8 cellular contexts compared by ENCODE assay signal in genomic region chr20:3819413-3820047, GRCh38. TPM values are rescaled to one million over a fixed set of nuclear protein-coding genes. Genes with fewer than 3 reads are reported as not detected.
DNase-seq lines count a peak whose midpoint lies in the region; ATAC-seq, FAIRE-seq and TF ChIP-seq lines count a peak whose summit lies in the region.

No MANE protein-coding gene starts in this region.

- CTCF ChIA-PET in activated naive CD4-positive, alpha-beta T cell treated with anti-CD3 and anti-CD28 coated beads for 36 hours (lab: Charles Lee): interaction anchor here (0.6 to 5.3 kb wide), 12 partner anchors 8 to 66 kb away, joined by 3 to 58 read pairs (median 7); partner anchors contain the start of genes CDC25B and CENPB
- CTCF ChIA-PET in K562 (lab: Yijun Ruan, JAX; ENCODE audit: low intra/inter-chr PET ratio): interaction anchor here (0.6 to 1.9 kb wide), 2 partner anchors 32 to 192 kb away, joined by 3 to 12 read pairs; partner anchors contain the start of gene CENPB

- H3K4me3 ChIP-seq in K562 (peak overlapping the region; percentile 82), lower lobe of right lung (peak overlapping the region; percentile 78)

- peaks cover 21% of the 10 kb centered on the region; the same call in 2 of the 3 replicates for H3K36me3 ChIP-seq in K562 (ENCODE audit: control insufficient read depth, insufficient read depth, low read length)
- peaks cover 28% of the 10 kb centered on the region for H3K36me3 ChIP-seq in lower lobe of right lung

- H3K4me1 ChIP-seq in K562 (replicated peaks in 1 of 2; ENCODE audit: control insufficient read depth in 2 of 2, insufficient read depth in 2 of 2, low read length in 2 of 2) (peaks cover 18 to 29% of the 10 kb centered on the region in 2 experiments), lower lobe of right lung (peaks cover 27% of the 10 kb centered on the region)

- no peaks in the 10 kb centered on the region for H4K20me1 ChIP-seq in K562 (replicated peaks; ENCODE audit: control insufficient read depth, insufficient read depth, low read length)

- no peaks in the 10 kb centered on the region for H3K9me3 Mint-ChIP-seq in activated naive CD4-positive, alpha-beta T cell treated with anti-CD3 and anti-CD28 coated beads for 36 hours
- H3K9me3 Mint-ChIP-seq in type B pancreatic cell: no peaks in the 10 kb centered on the region

- H3K9me3 ChIP-seq in K562 (replicated peaks; ENCODE audit: control insufficient read depth, insufficient read depth, low read depth, low read length): no peaks in the 10 kb centered on the region
- no peaks in the 10 kb centered on the region for H3K9me3 ChIP-seq in lower lobe of right lung

- no peaks in the 10 kb centered on the region for H3K27me3 Mint-ChIP-seq in activated naive CD4-positive, alpha-beta T cell treated with anti-CD3 and anti-CD28 coated beads for 36 hours (ENCODE audit: low read depth)
- H3K27me3 Mint-ChIP-seq in type B pancreatic cell: peaks cover 6% of the 10 kb centered on the region

- no peaks in the 10 kb centered on the region for H3K9me1 ChIP-seq in K562 (ENCODE audit: control insufficient read depth, insufficient read depth, low read length)

- WGBS in K562 (ENCODE audit: insufficient coverage, low coverage, missing lambda C conversion rate): 45% methylated on average over 16 of the region's 20 CpGs

- intact Hi-C loops in activated naive CD4-positive, alpha-beta T cell treated with anti-CD3 and anti-CD28 coated beads for 36 hours (cut with micrococcal nuclease): loop anchor here (1.0 to 2.0 kb wide), 8 partner anchors 8 to 266 kb away; partner anchors contain the start of genes ADISSP, CDC25B, CENPB and MAVS
- intact Hi-C loops in K562 (cut with micrococcal nuclease): loop anchor here (2.0 kb wide), 2 partner anchors 27 to 33 kb away; partner anchors contain the start of genes CENPB and MAVS
- intact Hi-C loops in lower lobe of right lung (cut with DNase I): no loop called here

- peak overlapping the region; percentile 98 for H3K9ac ChIP-seq in K562 (ENCODE audit: insufficient read depth in 1 of 2, low read depth in 2 of 2, low read length in 2 of 2)

- no peak for TF ChIP-seq POLR2A in K562 (conservative IDR thresholded peaks at IDR 0.05)

- peak overlapping the region; percentile 94 for H3K27ac Mint-ChIP-seq in activated naive CD4-positive, alpha-beta T cell treated with anti-CD3 and anti-CD28 coated beads for 36 hours
- H3K27ac Mint-ChIP-seq in type B pancreatic cell: peak overlapping the region; percentile 98

- BruUV-seq in K562 (replicated peaks; lab: Mats Ljungman, UMichigan): no TSS peak

- ATAC-seq in K562 (no peak), lower lobe of right lung (no peak), HG02981 (IDR thresholded peaks at IDR 0.05; ENCODE audit: unreplicated experiment) (no peak)

- POLR2A ChIA-PET in K562 (lab: Yijun Ruan, JAX): interaction anchor here (0.6 to 2.4 kb wide), 9 partner anchors 12 to 66 kb away, joined by 3 to 13 read pairs (median 4); partner anchors contain the start of gene SPEF1

- in situ Hi-C loops in K562 (cut with MboI): no loop called here

- peak overlapping the region; percentile 69 for H2AFZ ChIP-seq in K562 (ENCODE audit: low read depth, low read length)

- peak overlapping the region; percentile 85 for H3K4me3 Mint-ChIP-seq in activated naive CD4-positive, alpha-beta T cell treated with anti-CD3 and anti-CD28 coated beads for 36 hours
- H3K4me3 Mint-ChIP-seq in type B pancreatic cell: peak overlapping the region; percentile 82

- H3K27me3 ChIP-seq in K562 (ENCODE audit: control insufficient read depth in 2 of 2, insufficient read depth in 2 of 2, low read length in 2 of 2) (no peaks in the 10 kb centered on the region), lower lobe of right lung (ENCODE audit: low read depth) (no peaks in the 10 kb centered on the region)

- FAIRE-seq in K562 (lab: Jason Lieb, UNC): no peak

- peak overlapping the region; percentile 48 for H3K4me2 ChIP-seq in K562 (ENCODE audit: insufficient read depth, low read length)

- H3K4me1 Mint-ChIP-seq in activated naive CD4-positive, alpha-beta T cell treated with anti-CD3 and anti-CD28 coated beads for 36 hours (ENCODE audit: low read depth): peaks cover 42% of the 10 kb centered on the region
- H3K4me1 Mint-ChIP-seq in type B pancreatic cell (ENCODE audit: unreplicated experiment): peaks cover 8% of the 10 kb centered on the region

- no peak for TF ChIP-seq EP300 in K562 (IDR thresholded peaks at IDR 0.05; ENCODE audit: low read length)

- no peak for DNase-seq in activated naive CD4-positive, alpha-beta T cell treated with anti-CD3 and anti-CD28 coated beads for 36 hours
- no peak for DNase-seq in activated naive CD4-positive, alpha-beta T cell treated with Interleukin-2 at 50 U/mL for 16 hours
- DNase-seq in K562 (ENCODE audit: extremely low read depth in 1 of 4, low spot score in 3 of 4) (peak in 1 of 4 experiments; percentile 11), lower lobe of right lung (peak; percentile 50), type B pancreatic cell (ENCODE audit: extremely low spot score, unreplicated experiment) (no peak), A172 (ENCODE audit: low spot score) (no peak), MV-4-11 (lab: John Stamatoyannopoulos, UW) (no peak)

- peak overlapping the region; percentile 100 for H3K27ac ChIP-seq in K562 (ENCODE audit: extremely low read depth, low read depth, low read length)
- H3K27ac ChIP-seq in lower lobe of right lung: peak overlapping the region; percentile 98

- H3K36me3 Mint-ChIP-seq in activated naive CD4-positive, alpha-beta T cell treated with anti-CD3 and anti-CD28 coated beads for 36 hours (ENCODE audit: low read depth): no peaks in the 10 kb centered on the region
- no peaks in the 10 kb centered on the region for H3K36me3 Mint-ChIP-seq in type B pancreatic cell

- TF ChIP-seq CTCF in K562 (IDR thresholded peaks at IDR 0.05 in 2 of 3, conservative IDR thresholded peaks at IDR 0.05 in 1 of 3; ENCODE audit: insufficient read depth in 2 of 3, low read depth in 1 of 3, low read length in 3 of 3) (no peak), lower lobe of right lung (IDR thresholded peaks at IDR 0.05) (no peak), type B pancreatic cell (conservative IDR thresholded peaks at IDR 0.05) (no peak)

- TF ChIP-seq RAD21 in K562 (CRISPR knock-in tag; conservative IDR thresholded peaks at IDR 0.05 in 1 of 2, IDR thresholded peaks at IDR 0.05 in 1 of 2): no peak

- peaks cover 13% of the 10 kb centered on the region; the same call in 1 of the 3 replicates for H3K79me2 ChIP-seq in K562 (ENCODE audit: control insufficient read depth, insufficient read depth, low read length)

RNA-seq across cellular contexts. Expression of gene AP5S1, which starts 0.8 kb away (rescaled TPM):
- total RNA-seq in activated naive CD4-positive, alpha-beta T cell treated with anti-CD3 and anti-CD28 coated beads for 36 hours: 1 to 10 TPM; 8.0 to 8.2 TPM
- 5.9 and 16.6 TPM in 2 replicates for total RNA-seq in K562 (2011; cell fraction: chromatin; rRNA removed; ENCODE audit: low replicate concordance)
- total RNA-seq in K562 (2011; cell fraction: nucleolus; rRNA removed): 13.9 and 14.5 TPM in 2 replicates
- total RNA-seq in K562 (2011; cell fraction: nucleoplasm; rRNA removed): 11.4 and 14.7 TPM in 2 replicates
- total RNA-seq in K562 (2014; rRNA removed) (8.8 and 12.4 TPM in 2 replicates), K562 (2014; rRNA removed; fragmentation: Illumina TruSeq; extraction: Trizol) (2.1 and 2.6 TPM in 2 replicates), K562 (2015; rRNA removed; fragmentation: Illumina TruSeq; extraction: Trizol) (5.6 and 5.7 TPM in 2 replicates), K562 (2021) (8.4 and 8.5 TPM in 2 replicates), lower lobe of right lung (11.1 TPM), type B pancreatic cell (ENCODE audit: low replicate concordance) (10.4 and 11.1 TPM in 2 replicates)
- polyA plus RNA-seq in K562 (2011; rRNA removed) (3.0 and 5.5 TPM in 2 replicates), K562 (2014; fragmentation: Illumina TruSeq; extraction: Trizol) (4.4 and 7.7 TPM in 2 replicates), K562 (2014; fragmentation: Nextera tagmentation; extraction: Ambion mirVana) (1 to 10 TPM; 3.0 to 3.1 TPM), K562 (2014; rRNA removed) (4.7 and 4.8 TPM in 2 replicates)
- polyA plus RNA-seq in K562 (2011; cell fraction: cytosol; rRNA removed): 5.5 and 8.1 TPM in 2 replicates
- polyA plus RNA-seq in K562 (2011; cell fraction: nucleus; rRNA removed): 4.9 TPM in 2 replicates
- polyA plus RNA-seq in K562 (2012): 7.3 and 8.8 TPM in 2 replicates
- 2.5 and 3.7 TPM in 2 replicates for polyA minus RNA-seq in K562 (2011; rRNA and poly(A)+ RNA removed)
- polyA minus RNA-seq in K562 (2011; cell fraction: cytosol; rRNA and poly(A)+ RNA removed): 6.5 and 8.3 TPM in 2 replicates
- polyA minus RNA-seq in K562 (2011; cell fraction: nucleus; rRNA and poly(A)+ RNA removed): 4.0 and 4.6 TPM in 2 replicates
- total RNA-seq in A172 (2014; rRNA removed; shearing (Covaris generic)): 22.6 and 27.7 TPM in 2 replicates

RNA-seq across cellular contexts. Expression of gene CDC25B, which starts 23.4 kb away (rescaled TPM):
- total RNA-seq in activated naive CD4-positive, alpha-beta T cell treated with anti-CD3 and anti-CD28 coated beads for 36 hours: 10 to 100 TPM; 94.8 to 97.7 TPM
- total RNA-seq in K562 (2011; cell fraction: chromatin; rRNA removed; ENCODE audit: low replicate concordance): 36.8 and 73.0 TPM in 2 replicates
- total RNA-seq in K562 (2011; cell fraction: nucleolus; rRNA removed): 29.3 and 39.4 TPM in 2 replicates
- 29.4 and 38.9 TPM in 2 replicates for total RNA-seq in K562 (2011; cell fraction: nucleoplasm; rRNA removed)
- total RNA-seq in K562 (2014; rRNA removed): 11.5 and 16.1 TPM in 2 replicates
- 5.9 and 7.2 TPM in 2 replicates for total RNA-seq in K562 (2014; rRNA removed; fragmentation: Illumina TruSeq; extraction: Trizol)
- 7.8 and 9.3 TPM in 2 replicates for total RNA-seq in K562 (2015; rRNA removed; fragmentation: Illumina TruSeq; extraction: Trizol)
- 31.4 and 35.7 TPM in 2 replicates for total RNA-seq in K562 (2021)
- 9.5 and 25.1 TPM in 2 replicates for polyA plus RNA-seq in K562 (2011; rRNA removed)
- 23.7 and 24.0 TPM in 2 replicates for polyA plus RNA-seq in K562 (2011; cell fraction: cytosol; rRNA removed)
- 72.5 and 91.0 TPM in 2 replicates for polyA plus RNA-seq in K562 (2011; cell fraction: nucleus; rRNA removed)
- 30.3 and 35.0 TPM in 2 replicates for polyA plus RNA-seq in K562 (2012)
- polyA plus RNA-seq in K562 (2014; fragmentation: Illumina TruSeq; extraction: Trizol): 25.8 and 30.6 TPM in 2 replicates
- 1 to 10 TPM; 2.3 to 3.1 TPM for polyA plus RNA-seq in K562 (2014; fragmentation: Nextera tagmentation; extraction: Ambion mirVana)
- polyA plus RNA-seq in K562 (2014; rRNA removed): 22.9 and 26.3 TPM in 2 replicates
- 8.0 and 11.6 TPM in 2 replicates for polyA minus RNA-seq in K562 (2011; rRNA and poly(A)+ RNA removed)
- 14.5 and 27.7 TPM in 2 replicates for polyA minus RNA-seq in K562 (2011; cell fraction: cytosol; rRNA and poly(A)+ RNA removed)
- 9.7 and 15.1 TPM in 2 replicates for polyA minus RNA-seq in K562 (2011; cell fraction: nucleus; rRNA and poly(A)+ RNA removed)
- 97.7 TPM for total RNA-seq in lower lobe of right lung
- 34.8 and 51.1 TPM in 2 replicates for total RNA-seq in type B pancreatic cell (ENCODE audit: low replicate concordance)
- total RNA-seq in A172 (2014; rRNA removed; shearing (Covaris generic)): 63.0 and 65.5 TPM in 2 replicates

RNA-seq across cellular contexts. Expression of gene MAVS, which starts 27.1 kb away (rescaled TPM):
- 10 to 100 TPM; 14.8 to 16.0 TPM for total RNA-seq in activated naive CD4-positive, alpha-beta T cell treated with anti-CD3 and anti-CD28 coated beads for 36 hours
- 23.5 and 38.9 TPM in 2 replicates for total RNA-seq in K562 (2011; cell fraction: chromatin; rRNA removed; ENCODE audit: low replicate concordance)
- total RNA-seq in K562 (2011; cell fraction: nucleolus; rRNA removed): 20.9 and 22.8 TPM in 2 replicates
- total RNA-seq in K562 (2011; cell fraction: nucleoplasm; rRNA removed): 25.7 and 37.2 TPM in 2 replicates
- total RNA-seq in K562 (2014; rRNA removed): 9.4 and 14.0 TPM in 2 replicates
- total RNA-seq in K562 (2014; rRNA removed; fragmentation: Illumina TruSeq; extraction: Trizol): 9.0 and 9.5 TPM in 2 replicates
- total RNA-seq in K562 (2015; rRNA removed; fragmentation: Illumina TruSeq; extraction: Trizol): 11.9 and 12.3 TPM in 2 replicates
- 19.2 and 22.0 TPM in 2 replicates for total RNA-seq in K562 (2021)
- polyA plus RNA-seq in K562 (2011; rRNA removed): 11.3 and 17.5 TPM in 2 replicates
- polyA plus RNA-seq in K562 (2011; cell fraction: cytosol; rRNA removed): 10.9 and 13.6 TPM in 2 replicates
- 21.7 and 22.6 TPM in 2 replicates for polyA plus RNA-seq in K562 (2011; cell fraction: nucleus; rRNA removed)
- polyA plus RNA-seq in K562 (2012): 12.3 and 15.3 TPM in 2 replicates
- polyA plus RNA-seq in K562 (2014; fragmentation: Illumina TruSeq; extraction: Trizol): 14.3 and 14.5 TPM in 2 replicates
- polyA plus RNA-seq in K562 (2014; fragmentation: Nextera tagmentation; extraction: Ambion mirVana): 1 to 10 TPM; 1.6 to 1.8 TPM
- 12.2 and 13.0 TPM in 2 replicates for polyA plus RNA-seq in K562 (2014; rRNA removed)
- 18.5 and 20.4 TPM in 2 replicates for polyA minus RNA-seq in K562 (2011; rRNA and poly(A)+ RNA removed)
- polyA minus RNA-seq in K562 (2011; cell fraction: cytosol; rRNA and poly(A)+ RNA removed): 13.2 and 15.6 TPM in 2 replicates
- 6.6 and 11.2 TPM in 2 replicates for polyA minus RNA-seq in K562 (2011; cell fraction: nucleus; rRNA and poly(A)+ RNA removed)
- 42.9 TPM for total RNA-seq in lower lobe of right lung
- total RNA-seq in type B pancreatic cell (ENCODE audit: low replicate concordance): 44.5 and 52.2 TPM in 2 replicates
- total RNA-seq in A172 (2014; rRNA removed; shearing (Covaris generic)): 18.6 and 23.9 TPM in 2 replicates

RNA-seq across cellular contexts. Expression of gene CENPB, which starts 33.0 kb away (rescaled TPM):
- total RNA-seq in activated naive CD4-positive, alpha-beta T cell treated with anti-CD3 and anti-CD28 coated beads for 36 hours: 10 to 100 TPM; 29.1 to 30.3 TPM
- 5.7 and 16.6 TPM in 2 replicates for total RNA-seq in K562 (2011; cell fraction: chromatin; rRNA removed; ENCODE audit: low replicate concordance)
- 24.5 and 25.4 TPM in 2 replicates for total RNA-seq in K562 (2011; cell fraction: nucleolus; rRNA removed)
- total RNA-seq in K562 (2011; cell fraction: nucleoplasm; rRNA removed): 11.9 and 14.2 TPM in 2 replicates
- total RNA-seq in K562 (2014; rRNA removed) (59.3 and 78.6 TPM in 2 replicates), K562 (2014; rRNA removed; fragmentation: Illumina TruSeq; extraction: Trizol) (11.4 and 15.0 TPM in 2 replicates), K562 (2015; rRNA removed; fragmentation: Illumina TruSeq; extraction: Trizol) (36.0 and 36.5 TPM in 2 replicates), K562 (2021) (61.7 and 70.8 TPM in 2 replicates), lower lobe of right lung (76.2 TPM), type B pancreatic cell (ENCODE audit: low replicate concordance) (63.2 and 68.7 TPM in 2 replicates)
- polyA plus RNA-seq in K562 (2011; rRNA removed) (12.7 and 14.7 TPM in 2 replicates), K562 (2014; fragmentation: Illumina TruSeq; extraction: Trizol) (24.9 and 30.8 TPM in 2 replicates), K562 (2014; fragmentation: Nextera tagmentation; extraction: Ambion mirVana) (under 1 TPM; 0.17 to 0.20 TPM), K562 (2014; rRNA removed) (26.1 and 28.9 TPM in 2 replicates)
- polyA plus RNA-seq in K562 (2011; cell fraction: cytosol; rRNA removed): 17.4 and 30.9 TPM in 2 replicates
- 9.2 and 12.8 TPM in 2 replicates for polyA plus RNA-seq in K562 (2011; cell fraction: nucleus; rRNA removed)
- 40.5 and 47.1 TPM in 2 replicates for polyA plus RNA-seq in K562 (2012)
- polyA minus RNA-seq in K562 (2011; rRNA and poly(A)+ RNA removed): 26.8 and 27.1 TPM in 2 replicates
- 27.7 and 39.7 TPM in 2 replicates for polyA minus RNA-seq in K562 (2011; cell fraction: cytosol; rRNA and poly(A)+ RNA removed)
- 8.3 and 14.2 TPM in 2 replicates for polyA minus RNA-seq in K562 (2011; cell fraction: nucleus; rRNA and poly(A)+ RNA removed)
- total RNA-seq in A172 (2014; rRNA removed; shearing (Covaris generic)): 94.1 and 129 TPM in 2 replicates

RNA-seq across cellular contexts. Expression of gene SPEF1, which starts 38.3 kb away (rescaled TPM):
- total RNA-seq in activated naive CD4-positive, alpha-beta T cell treated with anti-CD3 and anti-CD28 coated beads for 36 hours: not detected
- 0.23 TPM in 1 of 2 replicates, not detected in the other for total RNA-seq in K562 (2011; cell fraction: chromatin; rRNA removed; ENCODE audit: low replicate concordance)
- total RNA-seq in K562 (2011; cell fraction: nucleolus; rRNA removed): 0.26 TPM in 1 of 2 replicates, not detected in the other
- total RNA-seq in K562 (2011; cell fraction: nucleoplasm; rRNA removed): not detected in 2 replicates
- total RNA-seq in K562 (2014; rRNA removed): not detected in 2 replicates
- total RNA-seq in K562 (2014; rRNA removed; fragmentation: Illumina TruSeq; extraction: Trizol): not detected in 2 replicates
- not detected in 2 replicates for total RNA-seq in K562 (2015; rRNA removed; fragmentation: Illumina TruSeq; extraction: Trizol)
- total RNA-seq in K562 (2021): not detected in 2 replicates
- polyA plus RNA-seq in K562 (2011; rRNA removed): 0.04 TPM in 1 of 2 replicates, not detected in the other
- polyA plus RNA-seq in K562 (2011; cell fraction: cytosol; rRNA removed): 0.06 TPM in 1 of 2 replicates, not detected in the other
- polyA plus RNA-seq in K562 (2011; cell fraction: nucleus; rRNA removed): 0.08 and 0.24 TPM in 2 replicates
- 0.04 TPM in 1 of 2 replicates, not detected in the other for polyA plus RNA-seq in K562 (2012)
- polyA plus RNA-seq in K562 (2014; fragmentation: Illumina TruSeq; extraction: Trizol): not detected in 2 replicates
- polyA plus RNA-seq in K562 (2014; fragmentation: Nextera tagmentation; extraction: Ambion mirVana): not detected
- polyA plus RNA-seq in K562 (2014; rRNA removed): not detected in 2 replicates
- polyA minus RNA-seq in K562 (2011; rRNA and poly(A)+ RNA removed): not detected in 2 replicates
- polyA minus RNA-seq in K562 (2011; cell fraction: cytosol; rRNA and poly(A)+ RNA removed): not detected in 2 replicates
- polyA minus RNA-seq in K562 (2011; cell fraction: nucleus; rRNA and poly(A)+ RNA removed): 0.27 TPM in 1 of 2 replicates, not detected in the other
- 3.9 TPM for total RNA-seq in lower lobe of right lung
- 0.55 and 3.0 TPM in 2 replicates for total RNA-seq in type B pancreatic cell (ENCODE audit: low replicate concordance)
- total RNA-seq in A172 (2014; rRNA removed; shearing (Covaris generic)): 0.67 TPM in 1 of 2 replicates, not detected in the other
